Comparison of ENCODE assay signal across 18 cellular contexts in the genomic region with DNA sequence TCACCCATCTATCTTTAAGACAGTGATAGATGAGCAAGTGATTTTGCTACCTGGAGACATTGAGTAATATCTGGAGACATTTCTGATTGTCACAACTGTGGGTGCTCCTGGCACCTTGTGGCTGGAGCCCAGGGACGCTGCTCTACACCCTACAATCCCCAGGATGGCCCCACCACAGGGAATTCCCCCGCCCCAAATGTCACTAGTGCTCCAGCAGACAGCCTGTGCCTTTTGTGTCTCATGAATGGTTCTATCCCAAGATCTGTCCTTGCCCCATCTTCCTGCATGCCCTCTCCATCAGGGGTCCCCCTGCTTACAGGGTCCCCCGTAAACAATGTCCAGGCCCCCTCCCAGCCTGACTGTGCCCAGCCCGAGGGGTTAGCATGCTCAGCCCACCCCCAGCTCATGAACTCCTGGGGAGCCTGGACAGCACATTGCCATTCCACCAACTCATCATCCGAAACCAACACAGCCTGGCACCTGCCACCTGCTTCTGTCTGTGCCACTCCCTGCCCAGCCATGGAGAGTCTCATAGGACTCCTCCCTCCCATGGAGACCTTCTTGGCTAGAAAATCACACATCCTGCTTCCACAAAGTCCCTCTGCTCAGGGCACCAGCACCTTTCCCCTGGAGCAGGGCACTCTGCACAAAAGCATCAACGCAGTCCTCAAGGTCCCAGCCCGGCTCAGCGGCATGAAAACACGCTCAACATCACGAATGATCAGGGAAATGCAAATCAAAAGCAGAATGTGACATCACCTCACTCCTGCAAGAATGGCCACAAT. TPM values are rescaled to one million over a fixed set of nuclear protein-coding genes. Genes with fewer than 3 reads are reported as not detected.
DNase-seq lines count a peak whose midpoint lies in the region; ATAC-seq, FAIRE-seq and TF ChIP-seq lines count a peak whose summit lies in the region.
"Had no signal": no experiment of that assay in that cellular context is flagged by ENCODE, and none has a peak within 500 bp of the region (broad histone marks: within the 10 kb centered on the region; RNA-seq: fewer than 3 reads in every experiment).

No MANE protein-coding gene starts in this region.

- no peak overlapping the region for H3K4me3 Mint-ChIP-seq in activated naive CD4-positive, alpha-beta T cell treated with anti-CD3 and anti-CD28 coated beads for 36 hours
- H3K4me3 Mint-ChIP-seq in T-helper 2 cell treated with Interferon-gamma antibody and Interleukin-4, amounts not matched to agents 5 μg/mL and 100 μg/mL, for 36 hours: no peak overlapping the region
- H3K4me3 Mint-ChIP-seq: GM23338 had no signal

- intact Hi-C loops in activated naive CD4-positive, alpha-beta T cell treated with anti-CD3 and anti-CD28 coated beads for 36 hours (cut with micrococcal nuclease): no loop called here
- intact Hi-C loops in pancreas (cut with DNase I): no loop called here

- no peak overlapping the region for H3K27ac Mint-ChIP-seq in activated naive CD4-positive, alpha-beta T cell treated with anti-CD3 and anti-CD28 coated beads for 36 hours
- no peak overlapping the region for H3K27ac Mint-ChIP-seq in T-helper 2 cell treated with Interferon-gamma antibody and Interleukin-4, amounts not matched to agents 5 μg/mL and 100 μg/mL, for 36 hours
- H3K27ac Mint-ChIP-seq: GM23338 had no signal

- no peak overlapping the region for H3K4me3 ChIP-seq in pancreas
- H3K4me3 ChIP-seq: colonic mucosa, GM23338, left lung, smooth muscle cell had no signal

- 61 to 69% methylated on average over 10 of the region's 10 CpGs for WGBS in pancreas, 2 donors

- DNase-seq in activated naive CD4-positive, alpha-beta T cell treated with anti-CD3 and anti-CD28 coated beads for 36 hours: peak; percentile 75
- no peak for DNase-seq in activated naive CD4-positive, alpha-beta T cell (lab: John Stamatoyannopoulos, UW)
- peak; percentile 53 for DNase-seq in T-helper 2 cell treated with Interferon-gamma antibody and Interleukin-4, amounts not matched to agents 5 μg/mL and 100 μg/mL, for 36 hours (ENCODE audit: low spot score)
- DNase-seq in mesenteric fat pad (ENCODE audit: low spot score) (peak; percentile 51), ureter (ENCODE audit: low spot score) (peak; percentile 34), SK-N-DZ (ENCODE audit: low spot score) (no peak), pancreas (no peak), islet precursor cell (no peak)
- DNase-seq: colonic mucosa, foreskin fibroblast, GF-D8, KBM-7, left lung had no signal

- H3K36me3 ChIP-seq in pancreas: no peaks in the 10 kb centered on the region
- H3K36me3 ChIP-seq: colonic mucosa, left lung had no signal

- H3K9me3 ChIP-seq in pancreas: no peaks in the 10 kb centered on the region
- H3K9me3 ChIP-seq: colonic mucosa, left lung had no signal

- no peaks in the 10 kb centered on the region for H3K27me3 Mint-ChIP-seq in activated naive CD4-positive, alpha-beta T cell treated with anti-CD3 and anti-CD28 coated beads for 36 hours (ENCODE audit: low read depth)
- no peaks in the 10 kb centered on the region for H3K27me3 Mint-ChIP-seq in T-helper 2 cell treated with Interferon-gamma antibody and Interleukin-4, amounts not matched to agents 5 μg/mL and 100 μg/mL, for 36 hours (ENCODE audit: low read depth)

- CTCF ChIA-PET in activated naive CD4-positive, alpha-beta T cell treated with anti-CD3 and anti-CD28 coated beads for 36 hours (lab: Charles Lee): no interaction called here

- no peak for ATAC-seq in pancreas
- ATAC-seq: GM23338, left lung had no signal

- no peak for FAIRE-seq in pancreas (lab: Jason Lieb, UNC)
- FAIRE-seq: D721Med, endothelial cell of umbilical vein had no signal

- H3K36me3 Mint-ChIP-seq in activated naive CD4-positive, alpha-beta T cell treated with anti-CD3 and anti-CD28 coated beads for 36 hours (ENCODE audit: low read depth): peaks cover 3% of the 10 kb centered on the region
- H3K36me3 Mint-ChIP-seq in T-helper 2 cell treated with Interferon-gamma antibody and Interleukin-4, amounts not matched to agents 5 μg/mL and 100 μg/mL, for 36 hours (ENCODE audit: low read depth): peaks cover 21% of the 10 kb centered on the region

- no peak for TF ChIP-seq CTCF in pancreas (IDR thresholded peaks at IDR 0.05)

- H3K9me3 Mint-ChIP-seq in activated naive CD4-positive, alpha-beta T cell treated with anti-CD3 and anti-CD28 coated beads for 36 hours: no peaks in the 10 kb centered on the region
- H3K9me3 Mint-ChIP-seq in T-helper 2 cell treated with Interferon-gamma antibody and Interleukin-4, amounts not matched to agents 5 μg/mL and 100 μg/mL, for 36 hours: no peaks in the 10 kb centered on the region

- no peak overlapping the region for H3K27ac ChIP-seq in pancreas
- H3K27ac ChIP-seq: colonic mucosa, left lung had no signal

- no peaks in the 10 kb centered on the region for H3K27me3 ChIP-seq in pancreas
- H3K27me3 ChIP-seq: colonic mucosa had no signal

- H3K4me1 ChIP-seq in pancreas: peaks cover 0 to 3% (median 0%) of the 10 kb centered on the region in 3 donors
- H3K4me1 ChIP-seq: colonic mucosa had no signal

- peaks cover 3% of the 10 kb centered on the region for H3K4me1 Mint-ChIP-seq in activated naive CD4-positive, alpha-beta T cell treated with anti-CD3 and anti-CD28 coated beads for 36 hours (ENCODE audit: low read depth)
- peaks cover 5% of the 10 kb centered on the region for H3K4me1 Mint-ChIP-seq in T-helper 2 cell treated with Interferon-gamma antibody and Interleukin-4, amounts not matched to agents 5 μg/mL and 100 μg/mL, for 36 hours (ENCODE audit: low read depth)
- H3K4me1 Mint-ChIP-seq: GM23338 had no signal

RNA-seq across cellular contexts. Expression of a gene that starts 5.7 kb away (rescaled TPM):
- 10 to 100 TPM in 1 of 2 experiments, 1 to 10 TPM in 1; 9.8 to 10.6 TPM for total RNA-seq in activated naive CD4-positive, alpha-beta T cell treated with anti-CD3 and anti-CD28 coated beads for 36 hours
- total RNA-seq in mesenteric fat pad (2.5 TPM), ureter (3.4 TPM), pancreas (1 to 10 TPM in 2 of 6 donors, under 1 TPM in 4; 0.42 to 1.4 (median 0.58) TPM)
- not detected in 2 replicates for polyA plus RNA-seq in SK-N-DZ (2014; cell fraction: cytosol; rRNA removed)
- not detected in 2 replicates for polyA plus RNA-seq in SK-N-DZ (2014; cell fraction: nucleus; rRNA removed)
- polyA plus RNA-seq in pancreas: under 1 TPM; 0.35 to 0.38 TPM
- total RNA-seq: endothelial cell of umbilical vein, GM23338, RPMI7951, smooth muscle cell had no signal
- polyA plus RNA-seq: endothelial cell of umbilical vein, smooth muscle cell had no signal

Comparison
In these comparisons a context has a peak if more than half of its experiments do, and no peak if none do; other contexts are left out.
1. DNase-seq: peak in activated naive CD4-positive, alpha-beta T cell treated with anti-CD3 and anti-CD28 coated beads for 36 hours (single experiment), T-helper 2 cell treated with Interferon-gamma antibody and Interleukin-4, amounts not matched to agents 5 μg/mL and 100 μg/mL, for 36 hours (single experiment), mesenteric fat pad (single experiment) and ureter (single experiment); none in activated naive CD4-positive, alpha-beta T cell (0 of 4), SK-N-DZ (single experiment), pancreas (0 of 6) and islet precursor cell (single experiment).